ENCODE assay signal across 10 cellular contexts in the genomic region with DNA sequence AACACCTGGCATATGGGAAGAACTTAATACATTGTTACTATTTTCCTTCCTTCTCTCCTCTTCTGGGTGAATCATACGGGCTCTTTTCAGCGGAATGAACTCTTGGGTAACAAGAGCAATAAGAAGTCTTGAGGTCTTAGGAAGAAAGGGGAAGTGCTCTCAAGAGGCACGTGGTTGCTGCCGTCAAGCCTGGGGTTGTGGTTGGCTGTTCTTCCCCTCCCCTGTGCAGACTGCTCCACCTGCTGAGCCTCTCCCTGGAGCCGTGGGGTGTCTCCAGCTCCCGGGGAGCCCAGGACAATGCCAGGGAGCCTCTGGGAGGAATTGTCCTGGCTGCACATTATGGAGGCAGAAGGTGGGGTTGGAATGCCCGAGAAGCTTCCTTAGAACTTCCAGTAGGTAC. TPM values are rescaled to one million over a fixed set of nuclear protein-coding genes. Genes with fewer than 3 reads are reported as not detected.
DNase-seq lines count a peak whose midpoint lies in the region; ATAC-seq, FAIRE-seq and TF ChIP-seq lines count a peak whose summit lies in the region.
"Had no signal": no experiment of that assay in that cellular context is flagged by ENCODE, and none has a peak within 500 bp of the region (broad histone marks: within the 10 kb centered on the region; RNA-seq: fewer than 3 reads in every experiment).

No MANE protein-coding gene starts in this region.

- H4K20me1 ChIP-seq in OCI-LY7 (ENCODE audit: insufficient read depth, low read length): no peaks in the 10 kb centered on the region

- 82 to 85% methylated on average over 7 of the region's 7 CpGs for WGBS in aorta, 2 donors

- H3K4me2 ChIP-seq in OCI-LY7 (ENCODE audit: low read length): no peak overlapping the region

- no peaks in the 10 kb centered on the region for H3K79me2 ChIP-seq in OCI-LY7 (ENCODE audit: insufficient read depth, low read depth, low read length)

- BruUV-seq in OCI-LY7 (replicated peaks; lab: Mats Ljungman, UMichigan): no TSS peak

- no peak overlapping the region for H3K27ac ChIP-seq in OCI-LY7 (ENCODE audit: low read depth, low read length, poor library complexity, severe bottlenecking)
- peak overlapping the region; percentile 22 for H3K27ac ChIP-seq in effector memory CD4-positive, alpha-beta T cell (ENCODE audit: insufficient read depth, low read length, poor library complexity, severe bottlenecking)
- no peak overlapping the region for H3K27ac ChIP-seq in aorta (ENCODE audit: low read depth in 1 of 2, low read length in 2 of 2)
- H3K27ac ChIP-seq: psoas muscle had no signal

- H3K4me1 ChIP-seq in OCI-LY7 (ENCODE audit: insufficient read depth, low read length, poor library complexity, severe bottlenecking): no peaks in the 10 kb centered on the region
- H3K4me1 ChIP-seq in effector memory CD4-positive, alpha-beta T cell (ENCODE audit: control insufficient read depth, insufficient read depth, low read length, poor library complexity, severe bottlenecking): peaks cover 19% of the 10 kb centered on the region
- no peaks in the 10 kb centered on the region for H3K4me1 ChIP-seq in aorta (ENCODE audit: control insufficient read depth in 1 of 2, insufficient read depth in 2 of 2, low read length in 2 of 2)
- H3K4me1 ChIP-seq: psoas muscle had no signal

- H3K27me3 ChIP-seq in effector memory CD4-positive, alpha-beta T cell (replicated peaks; ENCODE audit: control insufficient read depth, insufficient read depth, low read length, poor library complexity, severe bottlenecking): no peaks in the 10 kb centered on the region
- H3K27me3 ChIP-seq in aorta (ENCODE audit: control insufficient read depth in 1 of 2, insufficient read depth in 2 of 2, low read length in 1 of 2): no peaks in the 10 kb centered on the region

- no peak for FAIRE-seq in frontal cortex (lab: Jason Lieb, UNC)
- FAIRE-seq: colon had no signal

- ATAC-seq in GM18909 (IDR thresholded peaks at IDR 0.05; ENCODE audit: poor library complexity, unreplicated experiment): peak; percentile 95
- peak; percentile 96 for ATAC-seq in HG02870 (IDR thresholded peaks at IDR 0.05; ENCODE audit: unreplicated experiment)
- peak; percentile 28 for ATAC-seq in aorta (ENCODE audit: low FRiP score)

- no peak overlapping the region for H2AFZ ChIP-seq in OCI-LY7 (ENCODE audit: low read length)

- H3K4me3 ChIP-seq in OCI-LY7 (ENCODE audit: low read depth, low read length, poor library complexity, severe bottlenecking) (no peak overlapping the region), aorta (ENCODE audit: low read length in 2 of 2) (no peak overlapping the region)
- no peak overlapping the region for H3K4me3 ChIP-seq in effector memory CD4-positive, alpha-beta T cell (ENCODE audit: insufficient read depth, low read depth, low read length, poor library complexity, severe bottlenecking)
- H3K4me3 ChIP-seq: psoas muscle had no signal

- CTCF ChIA-PET in OCI-LY7 (lab: Charles Lee; ENCODE audit: unreplicated experiment): no interaction called here

- intact Hi-C loops in OCI-LY7 (cut with micrococcal nuclease; ENCODE audit: unreplicated experiment) (no loop called here), aorta (cut with DNase I) (no loop called here)

- H3K36me3 ChIP-seq in OCI-LY7 (ENCODE audit: insufficient read depth, low read length) (no peaks in the 10 kb centered on the region), aorta (ENCODE audit: control insufficient read depth in 1 of 2, insufficient read depth in 2 of 2, low read length in 1 of 2) (no peaks in the 10 kb centered on the region)
- H3K36me3 ChIP-seq in effector memory CD4-positive, alpha-beta T cell (ENCODE audit: control insufficient read depth, insufficient read depth, low read length): no peaks in the 10 kb centered on the region

- DNase-seq in OCI-LY7 (ENCODE audit: low spot score) (peak; percentile 35), aorta (peak in 1 of 2 donors; percentile 89), frontal cortex (ENCODE audit: low spot score in 2 of 2) (no peak), NCI-H1694 treated with DMSO at 0.1 percent for 48 hours (lab: John Stamatoyannopoulos, UW) (no peak), NCI-H2107 (lab: John Stamatoyannopoulos, UW) (no peak)
- DNase-seq in effector memory CD4-positive, alpha-beta T cell: peak; percentile 32 to 47 (median 38)

- no peaks in the 10 kb centered on the region for H3K9me2 ChIP-seq in OCI-LY7 (ENCODE audit: insufficient read depth, low read length)

- H3K9me3 ChIP-seq in OCI-LY7 (ENCODE audit: low read length): no peaks in the 10 kb centered on the region
- no peaks in the 10 kb centered on the region for H3K9me3 ChIP-seq in effector memory CD4-positive, alpha-beta T cell (ENCODE audit: control insufficient read depth, low read length)
- H3K9me3 ChIP-seq in aorta (ENCODE audit: control insufficient read depth, low read length): no peaks in the 10 kb centered on the region
- H3K9me3 ChIP-seq: psoas muscle had no signal

- TF ChIP-seq CTCF in OCI-LY7 (conservative IDR thresholded peaks at IDR 0.05; ENCODE audit: low read length): no peak

- POLR2A ChIA-PET in OCI-LY7 (lab: Charles Lee): interaction anchor here (0.7 kb wide), 1 partner anchor 106 kb away, joined by 3 read pairs; no protein-coding TSS in a partner anchor

RNA-seq across cellular contexts. Expression of gene TOGARAM2, which starts 19.4 kb away (rescaled TPM):
- 0.03 and 1.6 TPM in 2 replicates for total RNA-seq in OCI-LY7 (2014; rRNA removed; shearing (Covaris generic))
- total RNA-seq in OCI-LY7 (2022): not detected in 2 replicates
- total RNA-seq in aorta: under 1 TPM; 0.65 to 0.78 TPM
- polyA plus RNA-seq in aorta: 1 to 10 TPM in 1 of 2 donors, under 1 TPM in 1; 0.50 to 2.2 TPM
- under 0.01 TPM for total RNA-seq in frontal cortex

Comparison
In these comparisons a context has a peak if more than half of its experiments do, and no peak if none do; other contexts are left out.
1. ATAC-seq: peak in every context shown above with its lines; median percentile 96 in HG02870; 95 in GM18909; 28 in aorta.
2. DNase-seq: peak in OCI-LY7 (single experiment) and effector memory CD4-positive, alpha-beta T cell (3 of 3); none in frontal cortex (0 of 2), NCI-H1694 treated with DMSO at 0.1 percent for 48 hours (single experiment) and NCI-H2107 (single experiment).